Comparison of ENCODE assay signal across 21 cellular contexts in the genomic region with DNA sequence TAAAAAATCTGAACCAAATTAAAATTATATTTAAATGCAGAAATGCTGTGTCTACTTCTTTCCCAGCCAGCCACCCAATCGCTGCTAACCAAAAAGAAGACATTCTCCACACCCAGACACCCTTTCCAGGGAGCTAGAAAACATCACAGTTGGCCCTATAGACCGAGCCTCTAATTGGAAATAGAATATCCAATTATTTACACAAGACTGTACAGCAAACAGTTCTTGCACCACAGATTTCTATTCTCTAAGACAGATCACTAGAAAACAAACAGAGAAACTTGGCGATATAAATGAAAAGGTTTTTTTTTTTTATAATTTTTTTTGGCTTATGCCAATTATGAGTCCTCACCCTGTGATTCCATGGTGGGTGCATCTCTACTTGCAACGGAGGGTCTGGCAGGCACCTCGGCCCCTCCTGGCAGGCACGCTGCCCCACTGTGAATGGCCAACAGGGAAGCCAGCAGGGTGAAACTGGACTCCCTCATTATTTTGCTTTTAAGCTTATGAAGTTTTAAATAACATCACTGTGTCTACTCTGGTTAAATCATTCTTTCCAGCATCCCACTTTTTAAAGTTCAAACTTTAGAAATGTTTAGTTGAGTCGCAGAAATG. TPM values are rescaled to one million over a fixed set of nuclear protein-coding genes. Genes with fewer than 3 reads are reported as not detected.
DNase-seq lines count a peak whose midpoint lies in the region; ATAC-seq and TF ChIP-seq lines count a peak whose summit lies in the region.
"Had no signal": no experiment of that assay in that cellular context is flagged by ENCODE, and none has a peak within 500 bp of the region (broad histone marks: within the 10 kb centered on the region; RNA-seq: fewer than 3 reads in every experiment).

No MANE protein-coding gene starts in this region.

- H3K27ac ChIP-seq in thoracic aorta (peak overlapping the region; percentile 13 to 30), dorsolateral prefrontal cortex (peak overlapping the region in 12 of 59 donors; percentile 6 to 51 (median 22))
- H3K27ac ChIP-seq: gastrocnemius medialis had no signal

- intact Hi-C loops in dorsolateral prefrontal cortex (cut with DNase I) = no loop called here

- H3K27me3 ChIP-seq in thoracic aorta (replicated peaks; ENCODE audit: insufficient read depth) (no peaks in the 10 kb centered on the region), dorsolateral prefrontal cortex (peaks cover 0 to 3% (median 0%) of the 10 kb centered on the region in 45 donors), H7 (ENCODE audit: control insufficient read depth, insufficient read depth, low read length) (no peaks in the 10 kb centered on the region)
- H3K27me3 ChIP-seq: BE2C, gastrocnemius medialis, stomach had no signal

- ATAC-seq in thoracic aorta (ENCODE audit: insufficient number of reproducible peaks, low FRiP score, low read depth) = no peak
- ATAC-seq: gastrocnemius medialis, GM23338 had no signal

- peaks cover 7 to 31% of the 10 kb centered on the region in 2 donors for H3K4me1 ChIP-seq in thoracic aorta (ENCODE audit: control insufficient read depth in 1 of 2, low read depth in 2 of 2)
- H3K4me1 ChIP-seq: BE2C, gastrocnemius medialis had no signal

- no peaks in the 10 kb centered on the region for H3K9me3 ChIP-seq in thoracic aorta
- H3K9me3 ChIP-seq: BE2C, gastrocnemius medialis, stomach had no signal

- no peak for TF ChIP-seq CTCF in thoracic aorta (IDR thresholded peaks at IDR 0.05)
- no peak for TF ChIP-seq CTCF in dorsolateral prefrontal cortex (IDR thresholded peaks at IDR 0.05 in 54 of 56, conservative IDR thresholded peaks at IDR 0.05 in 2 of 56; ENCODE audit: low read depth in 1 of 56, partially characterized antibody in 56 of 56)

- DNase-seq in NCI-H748 (lab: John Stamatoyannopoulos, UW; ENCODE audit: unreplicated experiment) = peak; percentile 7
- no peak for DNase-seq in NCI-H748 treated with DMSO at 0.1 percent for 48 hours (lab: John Stamatoyannopoulos, UW)
- DNase-seq in NCI-H446 treated with DMSO at 0.1 percent for 48 hours (lab: John Stamatoyannopoulos, UW) = peak; percentile 87
- peak; percentile 47 for DNase-seq in fibroblast of gingiva (ENCODE audit: low read depth)
- DNase-seq in thoracic aorta (ENCODE audit: low spot score) = no peak
- DNase-seq in stimulated activated CD4-positive, alpha-beta T cell treated with anti-CD3 and anti-CD28 coated beads, Interleukin-2, amount 100 ng/mL, for 24 hours = no peak
- DNase-seq in dorsolateral prefrontal cortex = no peak
- no peak for DNase-seq in H7
- DNase-seq: activated B cell treated with CpG ODN at 0.5 μM for 24 hours; activated CD4-positive, alpha-beta T cell treated with anti-CD3 and anti-CD28 coated beads, Interleukin-2, amount 50 U/mL, for 4 hours; activated CD8-positive, alpha-beta memory T cell treated with anti-CD3 and anti-CD28 coated beads, Interleukin-2, amount 50 U/mL, for 48 hours; activated naive CD8-positive, alpha-beta T cell treated with anti-CD3 and anti-CD28 coated beads for 36 hours; BE2C; effector CD4-positive, alpha-beta T cell; erythroblast; gastrocnemius medialis; NCI-H1436; stimulated activated CD4-positive, alpha-beta T cell treated with anti-CD3 and anti-CD28 coated beads, Interleukin-12 subunit alpha, Interleukin-12 subunit beta, amount 100 ng/mL, for 4 hours; stomach; T-helper 9 cell had no signal

- no peaks in the 10 kb centered on the region for H3K36me3 ChIP-seq in thoracic aorta
- H3K36me3 ChIP-seq in H7 (replicated peaks; ENCODE audit: control insufficient read depth, insufficient read depth, low read length) = peaks cover 2% of the 10 kb centered on the region; the same call in 1 of the 2 replicates
- H3K36me3 ChIP-seq: gastrocnemius medialis, stomach had no signal

- no peak overlapping the region for H3K4me3 ChIP-seq in thoracic aorta
- no peak overlapping the region for H3K4me3 ChIP-seq in dorsolateral prefrontal cortex
- H3K4me3 ChIP-seq in H7 (ENCODE audit: insufficient read depth, low read depth, low read length) = no peak overlapping the region
- H3K4me3 ChIP-seq: gastrocnemius medialis, GM23338, stomach had no signal

RNA-seq across cellular contexts. Expression of a gene that starts 29.2 kb away (rescaled TPM):
- 10 to 100 TPM; 26.7 to 36.3 TPM for total RNA-seq in thoracic aorta
- 10 to 100 TPM; 10.4 to 50.9 (median 18.5) TPM for total RNA-seq in dorsolateral prefrontal cortex
- total RNA-seq in H7 (2014; rRNA removed; shearing (Covaris generic)) = 53.2 and 67.4 TPM in 2 replicates

Comparison
In these comparisons a context has a peak if more than half of its experiments do, and no peak if none do; other contexts are left out.
1. DNase-seq: peak in NCI-H748 (single experiment), NCI-H446 treated with DMSO at 0.1 percent for 48 hours (single experiment) and fibroblast of gingiva (single experiment); none in NCI-H748 treated with DMSO at 0.1 percent for 48 hours (single experiment), thoracic aorta (single experiment), stimulated activated CD4-positive, alpha-beta T cell treated with anti-CD3 and anti-CD28 coated beads, Interleukin-2, amount 100 ng/mL, for 24 hours (0 of 2), dorsolateral prefrontal cortex (0 of 10) and H7 (single experiment).